13 cellular contexts compared by ENCODE assay signal in genomic region chr22:39283312-39284141, GRCh38. TPM values are rescaled to one million over a fixed set of nuclear protein-coding genes. Genes with fewer than 3 reads are reported as not detected.
A peak's percentile ranks its signal among the peaks of the same experiment; 100 is the strongest.
DNase-seq lines count a peak whose midpoint lies in the region; ATAC-seq lines count a peak whose summit lies in the region.
"Had no signal": no experiment of that assay in that cellular context is flagged by ENCODE, and none has a peak within 500 bp of the region (broad histone marks: within the 10 kb centered on the region; RNA-seq: fewer than 3 reads in every experiment).

No MANE protein-coding gene starts in this region.

- 52% methylated on average over 27 of the region's 27 CpGs for WGBS in right cardiac atrium

- H3K36me3 Mint-ChIP-seq in CD8-positive, alpha-beta memory T cell: peaks cover 0 to 5% (median 0%) of the 10 kb centered on the region in 3 donors

- H3K27me3 Mint-ChIP-seq in CD8-positive, alpha-beta memory T cell: no peaks in the 10 kb centered on the region

- no peak overlapping the region for H3K4me3 Mint-ChIP-seq in CD8-positive, alpha-beta memory T cell
- H3K4me3 Mint-ChIP-seq: activated CD8-positive, alpha-beta T cell treated with anti-CD3 and anti-CD28 coated beads, Interleukin-2, amount 10 ng/mL, durations not matched to agents 7 days and 5 days; natural killer cell treated with Interleukin-12 subunit alpha and Interleukin-12 subunit beta and Interleukin-15 and Interleukin-18, amount 100 ng/mL, for 72 hours had no signal

- no peaks in the 10 kb centered on the region for H3K9me3 ChIP-seq in CD8-positive, alpha-beta memory T cell (ENCODE audit: low read length)
- H3K9me3 ChIP-seq in right cardiac atrium (ENCODE audit: control insufficient read depth, low read length): no peaks in the 10 kb centered on the region

- CTCF ChIA-PET in CD8-positive, alpha-beta memory T cell (lab: Charles Lee): interaction anchor here (0.8 to 2.5 kb wide), 2 partner anchors 20 to 113 kb away, joined by 3 to 9 read pairs; no protein-coding TSS in a partner anchor

- H3K27ac ChIP-seq in CD8-positive, alpha-beta memory T cell (ENCODE audit: low read depth, low read length): peak overlapping the region; percentile 67
- peak overlapping the region; percentile 63 for H3K27ac ChIP-seq in right cardiac atrium (ENCODE audit: low read length)
- H3K27ac ChIP-seq: C4-2B had no signal

- peaks cover 0 to 5% (median 3%) of the 10 kb centered on the region in 5 donors for H3K9me3 Mint-ChIP-seq in CD8-positive, alpha-beta memory T cell
- H3K9me3 Mint-ChIP-seq: natural killer cell treated with Interleukin-12 subunit alpha and Interleukin-12 subunit beta and Interleukin-15 and Interleukin-18, amount 100 ng/mL, for 72 hours had no signal

- H3K36me3 ChIP-seq in CD8-positive, alpha-beta memory T cell (ENCODE audit: insufficient read depth, low read length): no peaks in the 10 kb centered on the region

- H3K27me3 ChIP-seq in CD8-positive, alpha-beta memory T cell (ENCODE audit: insufficient read depth, low read length, poor library complexity, severe bottlenecking): no peaks in the 10 kb centered on the region
- H3K27me3 ChIP-seq in right cardiac atrium (ENCODE audit: control insufficient read depth, insufficient read depth): no peaks in the 10 kb centered on the region

- ATAC-seq in right cardiac atrium (peak; percentile 87 to 92), HG03354 (IDR thresholded peaks at IDR 0.05; ENCODE audit: poor library complexity, severe bottlenecking, unreplicated experiment) (no peak)
- ATAC-seq: activated CD8-positive, alpha-beta T cell treated with anti-CD3 and anti-CD28 coated beads, Interleukin-2, amount 10 ng/mL, durations not matched to agents 7 days and 5 days had no signal

- intact Hi-C loops in right cardiac atrium (cut with DNase I): loop anchor here in 1 of 4 donors (5.0 kb wide), 1 partner anchor 46 kb away; no protein-coding TSS in a partner anchor
- intact Hi-C loops in posterior cingulate gyrus (cut with DNase I): no loop called here

- H3K4me1 Mint-ChIP-seq in CD8-positive, alpha-beta memory T cell: peaks cover 3 to 9% (median 8%) of the 10 kb centered on the region in 3 donors

- no peak for DNase-seq in CD8-positive, alpha-beta memory T cell
- DNase-seq in amniotic epithelial cell (ENCODE audit: low read depth): peak; percentile 88
- peak; percentile 83 to 89 (median 86) for DNase-seq in right cardiac atrium
- peak in 8 of 10 donors; percentile 28 to 92 (median 46) for DNase-seq in posterior cingulate gyrus
- no peak for DNase-seq in NCI-H748 (lab: John Stamatoyannopoulos, UW; ENCODE audit: unreplicated experiment)
- DNase-seq in stimulated activated CD4-positive, alpha-beta T cell treated with anti-CD3 and anti-CD28 coated beads, Interleukin-4, amount 100 ng/mL, for 1 hour: no peak
- DNase-seq in SIG-M5 (lab: John Stamatoyannopoulos, UW): no peak
- DNase-seq: activated CD8-positive, alpha-beta T cell treated with anti-CD3 and anti-CD28 coated beads, Interleukin-2, amount 10 ng/mL, durations not matched to agents 7 days and 5 days; NCI-H510A; stimulated activated naive CD4-positive, alpha-beta T cell had no signal

- POLR2A ChIA-PET in CD8-positive, alpha-beta memory T cell (lab: Charles Lee): no interaction called here

- H3K4me3 ChIP-seq in CD8-positive, alpha-beta memory T cell (ENCODE audit: low read length): no peak overlapping the region
- no peak overlapping the region for H3K4me3 ChIP-seq in right cardiac atrium (ENCODE audit: low read length)

- no peak overlapping the region for H3K27ac Mint-ChIP-seq in CD8-positive, alpha-beta memory T cell
- H3K27ac Mint-ChIP-seq: activated CD8-positive, alpha-beta T cell treated with anti-CD3 and anti-CD28 coated beads, Interleukin-2, amount 10 ng/mL, durations not matched to agents 7 days and 5 days; natural killer cell treated with Interleukin-12 subunit alpha and Interleukin-12 subunit beta and Interleukin-15 and Interleukin-18, amount 100 ng/mL, for 72 hours had no signal

- no peaks in the 10 kb centered on the region for H3K4me1 ChIP-seq in CD8-positive, alpha-beta memory T cell (ENCODE audit: insufficient read depth, low read length)
- peaks cover 14% of the 10 kb centered on the region for H3K4me1 ChIP-seq in right cardiac atrium (ENCODE audit: control insufficient read depth, insufficient read depth, low read length)

RNA-seq across cellular contexts. Expression of gene RPL3, which starts 35.9 kb away (rescaled TPM):
- total RNA-seq in CD8-positive, alpha-beta memory T cell: 1,000 to 10,000 TPM; 2,574 to 2,607 TPM
- 3,654 TPM for polyA plus RNA-seq in CD8-positive, alpha-beta memory T cell
- 1,000 to 10,000 TPM in 2 of 4 donors, 100 to 1,000 TPM in 2; 948 to 1,416 (median 984) TPM for total RNA-seq in right cardiac atrium
- polyA plus RNA-seq in right cardiac atrium: 1,325 TPM

RNA-seq across cellular contexts. Expression of gene PDGFB, which starts 38.7 kb away (rescaled TPM):
- 1 to 10 TPM; 2.3 to 3.0 TPM for total RNA-seq in CD8-positive, alpha-beta memory T cell
- polyA plus RNA-seq in CD8-positive, alpha-beta memory T cell: 18.2 TPM
- total RNA-seq in right cardiac atrium: 10 to 100 TPM in 3 of 4 donors, 1 to 10 TPM in 1; 9.3 to 82.1 (median 20.6) TPM
- polyA plus RNA-seq in right cardiac atrium: 15.4 TPM
- total RNA-seq: natural killer cell treated with Interleukin-12 subunit alpha and Interleukin-12 subunit beta and Interleukin-15 and Interleukin-18, amount 100 ng/mL, for 72 hours had no signal

Comparison
In these comparisons a context has a peak if more than half of its experiments do, and no peak if none do; other contexts are left out.
1. DNase-seq: peak in amniotic epithelial cell (single experiment), right cardiac atrium (3 of 3) and posterior cingulate gyrus (8 of 10); none in CD8-positive, alpha-beta memory T cell (0 of 5), NCI-H748 (single experiment), stimulated activated CD4-positive, alpha-beta T cell treated with anti-CD3 and anti-CD28 coated beads, Interleukin-4, amount 100 ng/mL, for 1 hour (single experiment) and SIG-M5 (single experiment).